ENCODE assay signal across 10 cellular contexts in genomic region chrX:133986008-133986683, GRCh38. TPM values are rescaled to one million over a fixed set of nuclear protein-coding genes. Genes with fewer than 3 reads are reported as not detected.
DNase-seq lines count a peak whose midpoint lies in the region; ATAC-seq and TF ChIP-seq lines count a peak whose summit lies in the region.
"Had no signal": no experiment of that assay in that cellular context is flagged by ENCODE, and none has a peak within 500 bp of the region (broad histone marks: within the 10 kb centered on the region; RNA-seq: fewer than 3 reads in every experiment).

No MANE protein-coding gene starts in this region.

- H3K27ac Mint-ChIP-seq in activated naive CD4-positive, alpha-beta T cell treated with anti-CD3 and anti-CD28 coated beads, Interleukin-2, amount 10 ng/mL, durations not matched to agents 7 days and 5 days: no peak overlapping the region
- H3K27ac Mint-ChIP-seq in MCF 10A (ENCODE audit: low read depth, unreplicated experiment): no peak overlapping the region

- H3K4me1 Mint-ChIP-seq in activated naive CD4-positive, alpha-beta T cell treated with anti-CD3 and anti-CD28 coated beads, Interleukin-2, amount 10 ng/mL, durations not matched to agents 7 days and 5 days: peaks cover 3% of the 10 kb centered on the region
- no peaks in the 10 kb centered on the region for H3K4me1 Mint-ChIP-seq in MCF 10A (ENCODE audit: insufficient read depth, unreplicated experiment)

- H3K27me3 Mint-ChIP-seq in activated naive CD4-positive, alpha-beta T cell treated with anti-CD3 and anti-CD28 coated beads, Interleukin-2, amount 10 ng/mL, durations not matched to agents 7 days and 5 days: peaks cover 46% of the 10 kb centered on the region
- peaks cover 36% of the 10 kb centered on the region for H3K27me3 Mint-ChIP-seq in MCF 10A (ENCODE audit: insufficient read depth, unreplicated experiment)

- POLR2A ChIA-PET in MCF 10A (lab: Yijun Ruan, JAX): no interaction called here

- CTCF ChIA-PET in activated naive CD4-positive, alpha-beta T cell treated with anti-CD3 and anti-CD28 coated beads, Interleukin-2, amount 10 ng/mL, durations not matched to agents 7 days and 5 days (lab: Charles Lee): no interaction called here
- CTCF ChIA-PET in MCF 10A (lab: Yijun Ruan, JAX): interaction anchor here (0.9 to 1.3 kb wide), 3 partner anchors 13 to 158 kb away, joined by 3 to 6 read pairs (median 4); no protein-coding TSS in a partner anchor

- no peaks in the 10 kb centered on the region for H3K9me3 Mint-ChIP-seq in activated naive CD4-positive, alpha-beta T cell treated with anti-CD3 and anti-CD28 coated beads, Interleukin-2, amount 10 ng/mL, durations not matched to agents 7 days and 5 days
- no peaks in the 10 kb centered on the region for H3K9me3 Mint-ChIP-seq in MCF 10A (ENCODE audit: unreplicated experiment)
- H3K9me3 Mint-ChIP-seq: IgD-negative memory B cell had no signal

- DNase-seq in activated naive CD4-positive, alpha-beta T cell treated with anti-CD3 and anti-CD28 coated beads, Interleukin-2, amount 10 ng/mL, durations not matched to agents 7 days and 5 days: no peak
- no peak for DNase-seq in activated naive CD4-positive, alpha-beta T cell (lab: John Stamatoyannopoulos, UW)
- DNase-seq in MCF 10A (ENCODE audit: unreplicated experiment) (no peak), lower lobe of right lung (no peak), tibial artery (no peak)

- H3K27ac ChIP-seq in lower lobe of right lung (no peak overlapping the region), tibial artery (no peak overlapping the region)

- H3K36me3 ChIP-seq in lower lobe of right lung: no peaks in the 10 kb centered on the region
- no peaks in the 10 kb centered on the region for H3K36me3 ChIP-seq in tibial artery

- H3K4me1 ChIP-seq in lower lobe of right lung: no peaks in the 10 kb centered on the region
- H3K4me1 ChIP-seq in tibial artery: peaks cover 0 to 8% (median 6%) of the 10 kb centered on the region in 4 donors

- ATAC-seq in lower lobe of right lung: no peak
- no peak for ATAC-seq in GM19023 (IDR thresholded peaks at IDR 0.05; ENCODE audit: unreplicated experiment)
- ATAC-seq in GM21717 (IDR thresholded peaks at IDR 0.05; ENCODE audit: unreplicated experiment): no peak
- ATAC-seq in HG03439 (IDR thresholded peaks at IDR 0.05; ENCODE audit: unreplicated experiment): no peak

- no TSS peak for BruUV-seq in MCF 10A (replicated peaks; lab: Mats Ljungman, UMichigan)

- intact Hi-C loops in MCF 10A (cut with micrococcal nuclease): no loop called here
- intact Hi-C loops in lower lobe of right lung (cut with DNase I): no loop called here
- intact Hi-C loops in tibial artery (cut with DNase I; ENCODE audit: low total_unique reads): no loop called here

- H3K4me3 ChIP-seq in lower lobe of right lung: peak overlapping the region; percentile 44
- H3K4me3 ChIP-seq in tibial artery: peak overlapping the region; percentile 31 to 45

- H3K27me3 ChIP-seq in lower lobe of right lung (ENCODE audit: low read depth) (peaks cover 6% of the 10 kb centered on the region), tibial artery (peaks cover 0 to 2% of the 10 kb centered on the region in 2 donors)

- H3K9me3 ChIP-seq in lower lobe of right lung (no peaks in the 10 kb centered on the region), tibial artery (no peaks in the 10 kb centered on the region)

- H3K36me3 Mint-ChIP-seq in activated naive CD4-positive, alpha-beta T cell treated with anti-CD3 and anti-CD28 coated beads, Interleukin-2, amount 10 ng/mL, durations not matched to agents 7 days and 5 days: peaks cover 1% of the 10 kb centered on the region
- no peaks in the 10 kb centered on the region for H3K36me3 Mint-ChIP-seq in MCF 10A (ENCODE audit: insufficient read depth, unreplicated experiment)
- H3K36me3 Mint-ChIP-seq: IgD-negative memory B cell had no signal

- H3K4me3 Mint-ChIP-seq in activated naive CD4-positive, alpha-beta T cell treated with anti-CD3 and anti-CD28 coated beads, Interleukin-2, amount 10 ng/mL, durations not matched to agents 7 days and 5 days: peak overlapping the region; percentile 50
- peak overlapping the region; percentile 68 for H3K4me3 Mint-ChIP-seq in MCF 10A (ENCODE audit: unreplicated experiment)

- no peak for TF ChIP-seq CTCF in MCF 10A (IDR thresholded peaks at IDR 0.05; ENCODE audit: unreplicated experiment)
- no peak for TF ChIP-seq CTCF in lower lobe of right lung (IDR thresholded peaks at IDR 0.05)
- no peak for TF ChIP-seq CTCF in tibial artery (IDR thresholded peaks at IDR 0.05)

RNA-seq across cellular contexts. Expression of gene GPC3, which starts 0.8 kb away (rescaled TPM):
- total RNA-seq in MCF 10A (2022) (0.32 and 0.37 TPM in 2 replicates), lower lobe of right lung (50.2 TPM)
- total RNA-seq: lung microvascular endothelial cell had no signal

Comparison
In these comparisons a context has a peak if more than half of its experiments do, and no peak if none do; other contexts are left out.
1. RNA of gene GPC3, which starts 0.8 kb away (total RNA-seq): 50.2 TPM in lower lobe of right lung (single experiment); 0.32 to 0.37 TPM in MCF 10A; every median in the first group is over 10 times any median in the second.